In the genomic region with DNA sequence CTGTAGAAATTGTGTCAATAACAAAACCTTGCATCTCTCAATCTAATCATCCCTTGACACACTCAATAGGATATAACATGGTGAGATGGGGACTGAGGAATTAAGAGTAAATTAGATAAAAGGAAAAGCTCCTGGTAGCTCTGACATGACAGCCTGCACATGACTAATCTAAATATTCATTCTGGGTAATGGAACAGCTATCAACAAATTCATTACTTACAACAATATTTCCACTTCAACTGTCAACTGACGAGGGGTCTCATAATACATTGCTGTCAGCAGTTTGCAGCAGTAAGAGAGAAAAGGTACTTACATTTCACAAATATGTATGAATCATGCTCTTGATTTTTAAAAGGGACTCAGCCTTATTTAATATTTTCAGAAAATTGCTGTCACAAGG, we compare ENCODE assay signal across 34 cellular contexts.
"Had no signal": no experiment of that assay in that cellular context is flagged by ENCODE, and none has a peak within 500 bp of the region (broad histone marks: within the 10 kb centered on the region; RNA-seq: fewer than 3 reads in every experiment).

No MANE protein-coding gene starts in this region.

- DNase-seq: activated B cell treated with CpG ODN at 0.5 μM for 24 hours; activated CD4-positive, alpha-beta memory T cell treated with anti-CD3 and anti-CD28 coated beads for 36 hours; activated CD4-positive, alpha-beta T cell treated with anti-CD3 and anti-CD28 coated beads for 48 hours; activated CD8-positive, alpha-beta memory T cell treated with anti-CD3 and anti-CD28 coated beads, Interleukin-2, amount 10 ng/mL, durations not matched to agents 7 days and 5 days; activated CD8-positive, alpha-beta memory T cell treated with anti-CD3 and anti-CD28 coated beads, Interleukin-2, amount 50 U/mL, for 4 hours; activated CD8-positive, alpha-beta T cell treated with anti-CD3 and anti-CD28 coated beads, Interleukin-2, amount 10 ng/mL, durations not matched to agents 7 days and 5 days; activated effector memory CD4-positive, alpha-beta T cell treated with anti-CD3 and anti-CD28 coated beads, Interleukin-2, amount 50 U/mL, for 16 hours; activated naive CD4-positive, alpha-beta T cell treated with anti-CD3 and anti-CD28 coated beads for 36 hours; activated naive CD8-positive, alpha-beta T cell treated with anti-CD3 and anti-CD28 coated beads for 36 hours; activated naive CD8-positive, alpha-beta T cell treated with anti-CD3 and anti-CD28 coated beads, Interleukin-2, amount 50 U/mL, for 24 hours; activated T-cell treated with anti-CD3 and anti-CD28 coated beads, Interleukin-2, amount 50 U/mL, for 1 hour; activated T-cell treated with anti-CD3 and anti-CD28 coated beads, Interleukin-2, amount 50 U/mL, for 48 hours; adrenal gland; amygdala; aorta; body of pancreas; central memory CD4-positive, alpha-beta T cell; cerebellar nuclear complex; colonic mucosa; effector CD8-positive, alpha-beta T cell; endodermal cell; foreskin fibroblast; heart left ventricle; T-helper 1 cell; T-helper 17 cell; T1000; WERI-Rb-1 had no signal

- H3K4me3 Mint-ChIP-seq: activated B cell treated with CpG ODN at 0.5 μM for 24 hours; activated CD4-positive, alpha-beta memory T cell treated with anti-CD3 and anti-CD28 coated beads for 36 hours; activated CD8-positive, alpha-beta memory T cell treated with anti-CD3 and anti-CD28 coated beads, Interleukin-2, amount 10 ng/mL, durations not matched to agents 7 days and 5 days; activated CD8-positive, alpha-beta T cell treated with anti-CD3 and anti-CD28 coated beads, Interleukin-2, amount 10 ng/mL, durations not matched to agents 7 days and 5 days; activated naive CD4-positive, alpha-beta T cell treated with anti-CD3 and anti-CD28 coated beads for 36 hours; activated naive CD4-positive, alpha-beta T cell treated with anti-CD3 and anti-CD28 coated beads, Interleukin-2, amount 50 U/mL, for 24 hours; activated naive CD8-positive, alpha-beta T cell treated with anti-CD3 and anti-CD28 coated beads for 36 hours; activated naive CD8-positive, alpha-beta T cell treated with anti-CD3 and anti-CD28 coated beads, Interleukin-2, amount 50 U/mL, for 24 hours; activated T-helper 1 cell treated with anti-CD3 and anti-CD28 coated beads, Interleukin-12 subunit alpha, Interleukin-12 subunit beta, Interleukin-2, Interleukin-4 antibody, amounts not matched to agents 30 ng/mL and 10 ng/mL and 1 ng/mL, durations not matched to agents 14 hours and 24 hours and 36 hours; endodermal cell; T-helper 17 cell; T-helper 2 cell treated with Interferon-gamma antibody and Interleukin-4, amounts not matched to agents 5 μg/mL and 100 μg/mL, for 36 hours had no signal

- H3K36me3 ChIP-seq: adrenal gland, colonic mucosa, heart left ventricle had no signal

- H3K4me1 Mint-ChIP-seq: activated B cell treated with CpG ODN at 0.5 μM for 24 hours; activated CD8-positive, alpha-beta memory T cell treated with anti-CD3 and anti-CD28 coated beads, Interleukin-2, amount 10 ng/mL, durations not matched to agents 7 days and 5 days; activated naive CD4-positive, alpha-beta T cell treated with anti-CD3 and anti-CD28 coated beads, Interleukin-2, amount 50 U/mL, for 24 hours; activated naive CD8-positive, alpha-beta T cell treated with anti-CD3 and anti-CD28 coated beads for 36 hours; activated naive CD8-positive, alpha-beta T cell treated with anti-CD3 and anti-CD28 coated beads, Interleukin-2, amount 50 U/mL, for 24 hours; T-helper 17 cell had no signal

- H3K9me3 ChIP-seq: adrenal gland, body of pancreas, colonic mucosa had no signal

- H3K36me3 Mint-ChIP-seq: activated CD4-positive, alpha-beta memory T cell treated with anti-CD3 and anti-CD28 coated beads for 36 hours; activated CD8-positive, alpha-beta memory T cell treated with anti-CD3 and anti-CD28 coated beads, Interleukin-2, amount 10 ng/mL, durations not matched to agents 7 days and 5 days; activated naive CD4-positive, alpha-beta T cell treated with anti-CD3 and anti-CD28 coated beads, Interleukin-2, amount 50 U/mL, for 24 hours had no signal

- H3K4me3 ChIP-seq: adrenal gland, body of pancreas, colonic mucosa, heart left ventricle had no signal

- H3K27me3 ChIP-seq: adrenal gland, body of pancreas, colonic mucosa, heart left ventricle had no signal

- H3K27ac Mint-ChIP-seq: activated B cell treated with CpG ODN at 0.5 μM for 24 hours; activated CD4-positive, alpha-beta memory T cell treated with anti-CD3 and anti-CD28 coated beads for 36 hours; activated CD8-positive, alpha-beta memory T cell treated with anti-CD3 and anti-CD28 coated beads, Interleukin-2, amount 10 ng/mL, durations not matched to agents 7 days and 5 days; activated CD8-positive, alpha-beta T cell treated with anti-CD3 and anti-CD28 coated beads, Interleukin-2, amount 10 ng/mL, durations not matched to agents 7 days and 5 days; activated naive CD4-positive, alpha-beta T cell treated with anti-CD3 and anti-CD28 coated beads for 36 hours; activated naive CD4-positive, alpha-beta T cell treated with anti-CD3 and anti-CD28 coated beads, Interleukin-2, amount 50 U/mL, for 24 hours; activated naive CD8-positive, alpha-beta T cell treated with anti-CD3 and anti-CD28 coated beads for 36 hours; activated naive CD8-positive, alpha-beta T cell treated with anti-CD3 and anti-CD28 coated beads, Interleukin-2, amount 50 U/mL, for 24 hours; activated T-helper 1 cell treated with anti-CD3 and anti-CD28 coated beads, Interleukin-12 subunit alpha, Interleukin-12 subunit beta, Interleukin-2, Interleukin-4 antibody, amounts not matched to agents 30 ng/mL and 10 ng/mL and 1 ng/mL, durations not matched to agents 14 hours and 24 hours and 36 hours; activated T-helper 2 cell treated with anti-CD3 and anti-CD28 coated beads, Interferon-gamma antibody, Interleukin-2, Interleukin-4, amounts not matched to agents 10 μg/mL and 5 μg/mL and 100 μg/mL, durations not matched to agents 14 hours and 24 hours and 36 hours; endodermal cell; T-helper 17 cell; T-helper 2 cell treated with Interferon-gamma antibody and Interleukin-4, amounts not matched to agents 5 μg/mL and 100 μg/mL, for 36 hours had no signal

- FAIRE-seq: frontal cortex had no signal

- H3K4me1 ChIP-seq: body of pancreas, colonic mucosa, heart left ventricle had no signal

- H3K9me3 Mint-ChIP-seq: activated B cell treated with CpG ODN at 0.5 μM for 24 hours; activated CD4-positive, alpha-beta memory T cell treated with anti-CD3 and anti-CD28 coated beads for 36 hours; activated naive CD4-positive, alpha-beta T cell treated with anti-CD3 and anti-CD28 coated beads for 36 hours; activated naive CD4-positive, alpha-beta T cell treated with anti-CD3 and anti-CD28 coated beads, Interleukin-2, amount 50 U/mL, for 24 hours; activated naive CD8-positive, alpha-beta T cell treated with anti-CD3 and anti-CD28 coated beads for 36 hours; activated naive CD8-positive, alpha-beta T cell treated with anti-CD3 and anti-CD28 coated beads, Interleukin-2, amount 50 U/mL, for 24 hours; activated T-helper 1 cell treated with anti-CD3 and anti-CD28 coated beads, Interleukin-12 subunit alpha, Interleukin-12 subunit beta, Interleukin-2, Interleukin-4 antibody, amounts not matched to agents 30 ng/mL and 10 ng/mL and 1 ng/mL, durations not matched to agents 14 hours and 24 hours and 36 hours; activated T-helper 2 cell treated with anti-CD3 and anti-CD28 coated beads, Interferon-gamma antibody, Interleukin-2, Interleukin-4, amounts not matched to agents 10 μg/mL and 5 μg/mL and 100 μg/mL, durations not matched to agents 14 hours and 24 hours and 36 hours; T-helper 2 cell treated with Interferon-gamma antibody and Interleukin-4, amounts not matched to agents 5 μg/mL and 100 μg/mL, for 36 hours had no signal

- ATAC-seq: activated CD4-positive, CD25-positive, alpha-beta regulatory T cell treated with anti-CD3 and anti-CD28 coated beads, Interleukin-2, amount 50 U/mL, for 24 hours; activated CD8-positive, alpha-beta memory T cell treated with anti-CD3 and anti-CD28 coated beads, Interleukin-2, amount 10 ng/mL, durations not matched to agents 7 days and 5 days; activated CD8-positive, alpha-beta T cell treated with anti-CD3 and anti-CD28 coated beads, Interleukin-2, amount 10 ng/mL, durations not matched to agents 7 days and 5 days; activated naive CD8-positive, alpha-beta T cell treated with anti-CD3 and anti-CD28 coated beads, Interleukin-2, amount 50 U/mL, for 24 hours; esophagus mucosa; heart left ventricle; T-helper 17 cell had no signal
